Comparison of ENCODE assay signal across 1 cellular context in the genomic region with DNA sequence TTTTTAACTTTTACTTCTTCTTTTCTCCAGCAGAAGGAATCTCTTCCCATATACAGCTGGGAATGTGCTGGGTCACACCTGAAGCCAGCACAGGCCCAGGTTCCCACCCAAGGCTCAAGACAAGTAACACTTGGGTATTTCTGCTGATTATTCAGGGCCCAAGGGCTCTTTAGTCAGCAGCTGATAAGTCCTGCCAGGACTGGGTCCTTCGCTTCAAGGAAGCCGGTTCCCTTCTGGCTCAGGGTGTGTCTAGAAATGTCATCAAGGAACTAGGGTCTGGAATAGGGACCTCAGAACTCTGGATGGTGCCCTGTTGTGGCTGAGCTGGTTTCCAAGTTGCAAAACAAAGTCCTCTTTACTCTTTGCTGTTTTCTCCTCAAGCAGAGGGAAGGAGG.
TF ChIP-seq lines count a peak whose summit lies in the region.

No MANE protein-coding gene starts in this region.

TF ChIP-seq in H1, 55 proteins besides CTCF, POLR2A, EP300 and RAD21:
- no peak for TF ChIP-seq NANOG (IDR thresholded peaks at IDR 0.05; ENCODE audit: insufficient read depth, low read depth, low read length, poor library complexity, severe bottlenecking)
- no peak for TF ChIP-seq NRF1 (IDR thresholded peaks at IDR 0.05; ENCODE audit: low read depth, low read length)
- no peak for TF ChIP-seq ZNF274 (IDR thresholded peaks at IDR 0.05; ENCODE audit: borderline replicate concordance, extremely low read depth, low read length)
- no peak for TF ChIP-seq JUN (IDR thresholded peaks at IDR 0.05; ENCODE audit: low read depth, low read length)
- no peak for TF ChIP-seq SUZ12 (IDR thresholded peaks at IDR 0.05; ENCODE audit: low read length)
- TF ChIP-seq JUND (IDR thresholded peaks at IDR 0.05; ENCODE audit: low read length), result no peak
- TF ChIP-seq BRCA1 (IDR thresholded peaks at IDR 0.05; ENCODE audit: low read depth, low read length), result no peak
- no peak for TF ChIP-seq SAP30 (IDR thresholded peaks at IDR 0.05; ENCODE audit: insufficient read depth, insufficient replicate concordance, low read length)
- no peak for TF ChIP-seq SP4 (IDR thresholded peaks at IDR 0.05; ENCODE audit: low read length)
